21 cellular contexts compared by ENCODE assay signal in genomic region chr12:17793854-17794253, GRCh38.
"Had no signal": no experiment of that assay in that cellular context is flagged by ENCODE, and none has a peak within 500 bp of the region (broad histone marks: within the 10 kb centered on the region; RNA-seq: fewer than 3 reads in every experiment).

No MANE protein-coding gene starts in this region.

- H3K4me1 ChIP-seq: SJCRH30 had no signal

- H3K27ac ChIP-seq: brain microvascular endothelial cell, PC-9, SJCRH30 had no signal

- H3K27me3 ChIP-seq: brain microvascular endothelial cell, SJCRH30 had no signal

- H3K36me3 ChIP-seq: brain microvascular endothelial cell, SJCRH30 had no signal

- ATAC-seq: activated T-cell treated with anti-CD3 and anti-CD28 coated beads, Interleukin-2, amount 50 U/mL, for 4 hours; Right ventricle myocardium inferior had no signal

- DNase-seq: activated B cell treated with CpG ODN at 0.5 μM for 24 hours; activated CD4-positive, alpha-beta memory T cell treated with anti-CD3 and anti-CD28 coated beads for 36 hours; activated CD4-positive, alpha-beta T cell treated with anti-CD3 and anti-CD28 coated beads for 1 hour; activated CD4-positive, alpha-beta T cell treated with anti-CD3 and anti-CD28 coated beads, Interleukin-2, amount 10 ng/mL, durations not matched to agents 7 days and 5 days; activated CD8-positive, alpha-beta memory T cell treated with anti-CD3 and anti-CD28 coated beads for 24 hours; activated gamma-delta T cell; activated naive CD4-positive, alpha-beta T cell treated with anti-CD3 and anti-CD28 coated beads for 36 hours; activated T-cell treated with anti-CD3 and anti-CD28 coated beads, Interleukin-2, amount 50 U/mL, for 4 hours; amygdala; brain microvascular endothelial cell; MM.1S; NCI-H1105 treated with DMSO at 0.1 percent for 48 hours; NCI-H1436 treated with DMSO at 0.1 percent for 48 hours; NCI-H187; NCI-H2081; NCI-H510A treated with DMSO at 0.1 percent for 48 hours; PC-9; RPMI8226; SJCRH30; SK-N-SH had no signal

- H3K4me3 ChIP-seq: PC-9, SJCRH30 had no signal

- H3K9me3 ChIP-seq: SJCRH30, SK-N-SH had no signal
